In genomic region chr7:98282727-98283126, GRCh38 we compare ENCODE assay signal across 1 cellular context.
TF ChIP-seq lines count a peak whose summit lies in the region.

No MANE protein-coding gene starts in this region.

TF ChIP-seq in WTC11, 78 proteins besides CTCF, POLR2A, EP300 and RAD21 (continued from another document):
- TF ChIP-seq ZNF512 (CRISPR knock-in tag; IDR thresholded peaks at IDR 0.05; ENCODE audit: borderline replicate concordance) (no peak), ZNF138 (CRISPR knock-in tag; conservative IDR thresholded peaks at IDR 0.05) (no peak), MLX (CRISPR knock-in tag; IDR thresholded peaks at IDR 0.05) (no peak), PREB (CRISPR knock-in tag; IDR thresholded peaks at IDR 0.05; ENCODE audit: borderline replicate concordance) (no peak), HMGXB4 (CRISPR knock-in tag; IDR thresholded peaks at IDR 0.05) (no peak)
